In genomic region chr20:63773571-63774347, GRCh38 we compare ENCODE assay signal across 13 cellular contexts.
"Had no signal": no experiment of that assay in that cellular context is flagged by ENCODE, and none has a peak within 500 bp of the region (broad histone marks: within the 10 kb centered on the region; RNA-seq: fewer than 3 reads in every experiment).

No MANE protein-coding gene starts in this region.

- H3K9me3 ChIP-seq: esophagus muscularis mucosa, uterus had no signal

- H3K27ac ChIP-seq: brain microvascular endothelial cell, esophagus muscularis mucosa, uterus had no signal

- H3K27me3 Mint-ChIP-seq: activated naive CD4-positive, alpha-beta T cell treated with anti-CD3 and anti-CD28 coated beads, Interleukin-2, amount 50 U/mL, for 24 hours; natural killer cell treated with Interleukin-12 subunit alpha and Interleukin-12 subunit beta and Interleukin-15 and Interleukin-18, amount 100 ng/mL, for 72 hours had no signal

- H3K4me3 Mint-ChIP-seq: activated naive CD4-positive, alpha-beta T cell treated with anti-CD3 and anti-CD28 coated beads, Interleukin-2, amount 50 U/mL, for 24 hours; immature natural killer cell; natural killer cell treated with Interleukin-12 subunit alpha and Interleukin-12 subunit beta and Interleukin-15 and Interleukin-18, amount 100 ng/mL, for 72 hours had no signal

- ATAC-seq: natural killer cell treated with Interleukin-12 subunit alpha and Interleukin-12 subunit beta and Interleukin-15 and Interleukin-18, amount 100 ng/mL, for 72 hours had no signal

- DNase-seq: activated CD4-positive, alpha-beta T cell treated with anti-CD3 and anti-CD28 coated beads, Interleukin-2, amount 50 U/mL, for 4 hours; activated CD4-positive, CD25-positive, alpha-beta regulatory T cell treated with anti-CD3 and anti-CD28 coated beads, Interleukin-2, amount 50 U/mL, for 72 hours; activated T-cell treated with anti-CD3 and anti-CD28 coated beads, Interleukin-2, amount 50 U/mL, for 1 hour; amniotic stem cell; brain microvascular endothelial cell; dorsolateral prefrontal cortex; immature natural killer cell; left colon; stimulated activated CD4-positive, alpha-beta T cell treated with anti-CD3 and anti-CD28 coated beads, Interleukin-4, amount 100 ng/mL, for 4 hours; uterus had no signal

- H3K4me1 ChIP-seq: uterus had no signal

- H3K4me1 Mint-ChIP-seq: immature natural killer cell had no signal

- H3K36me3 Mint-ChIP-seq: activated naive CD4-positive, alpha-beta T cell treated with anti-CD3 and anti-CD28 coated beads, Interleukin-2, amount 50 U/mL, for 24 hours; immature natural killer cell; natural killer cell treated with Interleukin-12 subunit alpha and Interleukin-12 subunit beta and Interleukin-15 and Interleukin-18, amount 100 ng/mL, for 72 hours had no signal

- H3K27ac Mint-ChIP-seq: activated naive CD4-positive, alpha-beta T cell treated with anti-CD3 and anti-CD28 coated beads, Interleukin-2, amount 50 U/mL, for 24 hours; immature natural killer cell; natural killer cell treated with Interleukin-12 subunit alpha and Interleukin-12 subunit beta and Interleukin-15 and Interleukin-18, amount 100 ng/mL, for 72 hours had no signal

- H3K27me3 ChIP-seq: brain microvascular endothelial cell, dorsolateral prefrontal cortex, uterus had no signal

- H3K9me3 Mint-ChIP-seq: activated naive CD4-positive, alpha-beta T cell treated with anti-CD3 and anti-CD28 coated beads, Interleukin-2, amount 50 U/mL, for 24 hours; immature natural killer cell; natural killer cell treated with Interleukin-12 subunit alpha and Interleukin-12 subunit beta and Interleukin-15 and Interleukin-18, amount 100 ng/mL, for 72 hours had no signal

- H3K36me3 ChIP-seq: brain microvascular endothelial cell, uterus had no signal

- H3K4me3 ChIP-seq: uterus had no signal
